10 cellular contexts compared by ENCODE assay signal in genomic region chr6:116410945-116411623, GRCh38. TPM values are rescaled to one million over a fixed set of nuclear protein-coding genes. Genes with fewer than 3 reads are reported as not detected.
DNase-seq lines count a peak whose midpoint lies in the region; ATAC-seq and TF ChIP-seq lines count a peak whose summit lies in the region.
"Had no signal": no experiment of that assay in that cellular context is flagged by ENCODE, and none has a peak within 500 bp of the region (broad histone marks: within the 10 kb centered on the region; RNA-seq: fewer than 3 reads in every experiment).

No MANE protein-coding gene starts in this region.

- H3K36me3 Mint-ChIP-seq in CD8-positive, alpha-beta T cell = no peaks in the 10 kb centered on the region

- no peak overlapping the region for H3K27ac Mint-ChIP-seq in CD8-positive, alpha-beta T cell

- no peaks in the 10 kb centered on the region for H3K4me1 Mint-ChIP-seq in CD8-positive, alpha-beta T cell (ENCODE audit: low read depth)

- POLR2A ChIA-PET in CD8-positive, alpha-beta T cell (lab: Charles Lee) = no interaction called here

- H3K36me3 ChIP-seq in CD8-positive, alpha-beta T cell (ENCODE audit: insufficient read depth, low read length) = no peaks in the 10 kb centered on the region

- intact Hi-C loops in CD8-positive, alpha-beta T cell (cut with DNase I, micrococcal nuclease) = no loop called here

- H3K9me3 ChIP-seq in CD8-positive, alpha-beta T cell (ENCODE audit: low read length) = no peaks in the 10 kb centered on the region
- H3K9me3 ChIP-seq: tibial nerve had no signal

- TF ChIP-seq CTCF in epithelial cell of esophagus (IDR thresholded peaks at IDR 0.05; ENCODE audit: insufficient read depth, low read depth, low read length, missing control alignments) = no peak
- no peak for TF ChIP-seq CTCF in CD8-positive, alpha-beta T cell (IDR thresholded peaks at IDR 0.05)

- ATAC-seq in GM19035 (IDR thresholded peaks at IDR 0.05; ENCODE audit: unreplicated experiment) = no peak
- no peak for ATAC-seq in CD8-positive, alpha-beta T cell

- CTCF ChIA-PET in CD8-positive, alpha-beta T cell (lab: Charles Lee) = no interaction called here

- no peaks in the 10 kb centered on the region for H3K27me3 ChIP-seq in CD8-positive, alpha-beta T cell (ENCODE audit: insufficient read depth, low read length)
- H3K27me3 ChIP-seq: tibial nerve had no signal

- DNase-seq in Ammon's horn (ENCODE audit: low spot score) (peak; percentile 72), NCI-H2029 treated with DMSO at 0.1 percent for 48 hours (lab: John Stamatoyannopoulos, UW) (peak; percentile 99), epithelial cell of esophagus (ENCODE audit: low read depth) (peak; percentile 40), myocyte (ENCODE audit: low read depth) (peak; percentile 80), cerebellar cortex (ENCODE audit: low spot score) (no peak), HT-29 (ENCODE audit: low spot score) (no peak)
- DNase-seq in CD8-positive, alpha-beta T cell = no peak
- DNase-seq: COR-L47 had no signal

- H3K4me3 ChIP-seq in epithelial cell of esophagus (ENCODE audit: low read length) = no peak overlapping the region
- no peak overlapping the region for H3K4me3 ChIP-seq in CD8-positive, alpha-beta T cell (ENCODE audit: low read depth, low read length)
- H3K4me3 ChIP-seq: tibial nerve had no signal

- no peaks in the 10 kb centered on the region for H3K27me3 Mint-ChIP-seq in CD8-positive, alpha-beta T cell (ENCODE audit: low read depth)

- no peak overlapping the region for H3K27ac ChIP-seq in CD8-positive, alpha-beta T cell (ENCODE audit: low read depth, low read length)

- H3K9me3 Mint-ChIP-seq in CD8-positive, alpha-beta T cell = no peaks in the 10 kb centered on the region

- no peak overlapping the region for H3K4me3 Mint-ChIP-seq in CD8-positive, alpha-beta T cell

- no peaks in the 10 kb centered on the region for H3K4me1 ChIP-seq in CD8-positive, alpha-beta T cell (ENCODE audit: insufficient read depth, low read length)

RNA-seq across cellular contexts. Expression of gene DSE, which starts 40.3 kb away (rescaled TPM):
- 31.6 and 32.5 TPM in 2 replicates for total RNA-seq in myocyte
- 49.9 TPM for polyA plus RNA-seq in myocyte (2012)
- 1.9 and 5.3 TPM in 2 replicates for total RNA-seq in HT-29 (2014; rRNA removed; shearing (Covaris generic))
- total RNA-seq in CD8-positive, alpha-beta T cell = 10 to 100 TPM; 14.3 to 16.7 TPM

RNA-seq across cellular contexts. Expression of gene CALHM6, which starts 50.1 kb away (rescaled TPM):
- 0.31 TPM in 1 of 2 replicates, not detected in the other for total RNA-seq in myocyte
- polyA plus RNA-seq in myocyte (2012) = 1.7 TPM
- total RNA-seq in HT-29 (2014; rRNA removed; shearing (Covaris generic)) = not detected in 2 replicates
- total RNA-seq in CD8-positive, alpha-beta T cell = 1 to 10 TPM; 2.9 to 3.4 TPM

Comparison
In these comparisons a context has a peak if more than half of its experiments do, and no peak if none do; other contexts are left out.
1. DNase-seq: peak in Ammon's horn (single experiment), NCI-H2029 treated with DMSO at 0.1 percent for 48 hours (single experiment), epithelial cell of esophagus (single experiment) and myocyte (single experiment); none in cerebellar cortex (single experiment), HT-29 (single experiment) and CD8-positive, alpha-beta T cell (0 of 7).